28 cellular contexts compared by ENCODE assay signal in genomic region chrX:110683925-110684324, GRCh38.
"Had no signal": no experiment of that assay in that cellular context is flagged by ENCODE, and none has a peak within 500 bp of the region (broad histone marks: within the 10 kb centered on the region; RNA-seq: fewer than 3 reads in every experiment).

No MANE protein-coding gene starts in this region.

- H3K4me2 ChIP-seq: hepatocyte, smooth muscle cell had no signal

- H3K27ac Mint-ChIP-seq: immature natural killer cell; mesothelial cell of epicardium; naive thymus-derived CD4-positive, alpha-beta T cell; natural killer cell treated with Interleukin-12 subunit alpha and Interleukin-12 subunit beta and Interleukin-15 and Interleukin-18, amount 100 ng/mL, for 72 hours; progenitor cell of endocrine pancreas; stimulated activated memory B cell treated with anti-CD40 and anti-IgM and Interleukin-4, amounts not matched to agents 10 μg/mL and 1 μg/mL and 100 μg/mL, for 72 hours; stimulated activated naive CD8-positive, alpha-beta T cell treated with anti-CD3 and anti-CD28 coated beads, Interleukin-15, amount 100 ng/mL, for 72 hours had no signal

- H3K79me2 ChIP-seq: hepatocyte had no signal

- ATAC-seq: left colon; left lung; lower lobe of right lung; mucosa of descending colon; naive thymus-derived CD4-positive, alpha-beta T cell; natural killer cell treated with Interleukin-12 subunit alpha and Interleukin-12 subunit beta and Interleukin-15 and Interleukin-18, amount 100 ng/mL, for 72 hours; right lobe of liver; stimulated activated memory B cell treated with anti-CD40 and anti-IgM and Interleukin-4, amounts not matched to agents 10 μg/mL and 1 μg/mL and 100 μg/mL, for 72 hours; stimulated activated naive CD8-positive, alpha-beta T cell treated with anti-CD3 and anti-CD28 coated beads, Interleukin-15, amount 100 ng/mL, for 72 hours had no signal

- H3K9me3 Mint-ChIP-seq: mesothelial cell of epicardium; natural killer cell treated with Interleukin-12 subunit alpha and Interleukin-12 subunit beta and Interleukin-15 and Interleukin-18, amount 100 ng/mL, for 72 hours; stimulated activated memory B cell treated with anti-CD40 and anti-IgM and Interleukin-4, amounts not matched to agents 10 μg/mL and 1 μg/mL and 100 μg/mL, for 72 hours; stimulated activated naive CD8-positive, alpha-beta T cell treated with anti-CD3 and anti-CD28 coated beads, Interleukin-15, amount 100 ng/mL, for 72 hours had no signal

- H3K27me3 Mint-ChIP-seq: naive thymus-derived CD4-positive, alpha-beta T cell; natural killer cell treated with Interleukin-12 subunit alpha and Interleukin-12 subunit beta and Interleukin-15 and Interleukin-18, amount 100 ng/mL, for 72 hours; progenitor cell of endocrine pancreas; stimulated activated memory B cell treated with anti-CD40 and anti-IgM and Interleukin-4, amounts not matched to agents 10 μg/mL and 1 μg/mL and 100 μg/mL, for 72 hours; stimulated activated naive CD8-positive, alpha-beta T cell treated with anti-CD3 and anti-CD28 coated beads, Interleukin-15, amount 100 ng/mL, for 72 hours had no signal

- H3K27ac ChIP-seq: hepatocyte, left lung, lower lobe of right lung, ovary, right atrium auricular region, right lobe of liver, testis, thyroid gland, transverse colon, upper lobe of left lung, vagina had no signal

- H3K27me3 ChIP-seq: hepatocyte, left lung, ovary, right atrium auricular region, testis, thyroid gland, transverse colon, upper lobe of left lung, vagina had no signal

- H2AFZ ChIP-seq: hepatocyte had no signal

- H3K36me3 Mint-ChIP-seq: immature natural killer cell; mesothelial cell of epicardium; naive thymus-derived CD4-positive, alpha-beta T cell; natural killer cell treated with Interleukin-12 subunit alpha and Interleukin-12 subunit beta and Interleukin-15 and Interleukin-18, amount 100 ng/mL, for 72 hours; stimulated activated memory B cell treated with anti-CD40 and anti-IgM and Interleukin-4, amounts not matched to agents 10 μg/mL and 1 μg/mL and 100 μg/mL, for 72 hours had no signal

- H3K4me3 ChIP-seq: hepatocyte, left lung, lower lobe of right lung, mucosa of descending colon, ovary, right atrium auricular region, right lobe of liver, smooth muscle cell, testis, thyroid gland, transverse colon, upper lobe of left lung, vagina had no signal

- H3K4me3 Mint-ChIP-seq: immature natural killer cell; mesothelial cell of epicardium; naive thymus-derived CD4-positive, alpha-beta T cell; natural killer cell treated with Interleukin-12 subunit alpha and Interleukin-12 subunit beta and Interleukin-15 and Interleukin-18, amount 100 ng/mL, for 72 hours; stimulated activated memory B cell treated with anti-CD40 and anti-IgM and Interleukin-4, amounts not matched to agents 10 μg/mL and 1 μg/mL and 100 μg/mL, for 72 hours; stimulated activated naive CD8-positive, alpha-beta T cell treated with anti-CD3 and anti-CD28 coated beads, Interleukin-15, amount 100 ng/mL, for 72 hours had no signal

- H3K4me1 Mint-ChIP-seq: immature natural killer cell; mesothelial cell of epicardium; naive thymus-derived CD4-positive, alpha-beta T cell; stimulated activated memory B cell treated with anti-CD40 and anti-IgM and Interleukin-4, amounts not matched to agents 10 μg/mL and 1 μg/mL and 100 μg/mL, for 72 hours; stimulated activated naive CD8-positive, alpha-beta T cell treated with anti-CD3 and anti-CD28 coated beads, Interleukin-15, amount 100 ng/mL, for 72 hours had no signal

- DNase-seq: immature natural killer cell; kidney; left colon; left lung; lower lobe of right lung; mesenchymal stem cell; mucosa of descending colon; naive thymus-derived CD4-positive, alpha-beta T cell; ovary; right lobe of liver; stimulated activated CD4-positive, alpha-beta T cell treated with anti-CD3 and anti-CD28 coated beads, Interleukin-1b, Interleukin-23, amount 100 ng/mL, for 48 hours; stimulated activated CD4-positive, alpha-beta T cell treated with anti-CD3 and anti-CD28 coated beads, Interleukin-2, amount 100 ng/mL, for 48 hours; stimulated activated CD4-positive, alpha-beta T cell treated with anti-CD3 and anti-CD28 coated beads, Interleukin-4, amount 100 ng/mL, for 4 hours; stimulated activated CD8-positive, alpha-beta memory T cell treated with anti-CD3 and anti-CD28 coated beads, Interleukin-4, amount 100 ng/mL, for 48 hours; stimulated activated naive CD4-positive, alpha-beta T cell treated with Interleukin-2 at 50 U/mL for 16 hours; stimulated activated naive CD8-positive, alpha-beta T cell treated with anti-CD3 and anti-CD28 coated beads, Interleukin-15, amount 100 ng/mL, for 72 hours; testis; thyroid gland; transverse colon; upper lobe of left lung had no signal

- H3K36me3 ChIP-seq: left lung, lower lobe of right lung, ovary, right atrium auricular region, right lobe of liver, thyroid gland, transverse colon, upper lobe of left lung, vagina had no signal

- H3K4me1 ChIP-seq: left lung, lower lobe of right lung, right atrium auricular region, right lobe of liver, testis, thyroid gland, transverse colon, upper lobe of left lung, vagina had no signal
